ENCODE assay signal across 29 cellular contexts in genomic region chr18:32805354-32805753, GRCh38.
"Had no signal": no experiment of that assay in that cellular context is flagged by ENCODE, and none has a peak within 500 bp of the region (broad histone marks: within the 10 kb centered on the region; RNA-seq: fewer than 3 reads in every experiment).

No MANE protein-coding gene starts in this region.

- FAIRE-seq: urothelium cell line had no signal

- DNase-seq: stimulated activated CD4-positive, alpha-beta T cell treated with anti-CD3 and anti-CD28 coated beads, Interleukin-2, amount 100 ng/mL, for 48 hours; stimulated activated CD4-positive, alpha-beta T cell treated with anti-CD3 and anti-CD28 coated beads, Interleukin-4, amount 100 ng/mL, for 1 hour; stimulated activated CD4-positive, alpha-beta T cell treated with anti-CD3 and anti-CD28 coated beads, Interleukin-4, amount 100 ng/mL, for 24 hours; stimulated activated CD4-positive, alpha-beta T cell treated with anti-CD3 and anti-CD28 coated beads, Interleukin-4, amount 100 ng/mL, for 4 hours; stimulated activated CD8-positive, alpha-beta memory T cell treated with anti-CD3 and anti-CD28 coated beads, Interleukin-4, amount 100 ng/mL, for 48 hours; stimulated activated naive B cell treated with anti-CD40 and anti-IgM and Interleukin-4, amounts not matched to agents 10 μg/mL and 1 μg/mL and 100 μg/mL, for 72 hours; stimulated activated naive CD4-positive, alpha-beta T cell; stimulated activated naive CD4-positive, alpha-beta T cell treated with Interleukin-2 at 50 U/mL for 16 hours; stimulated activated naive CD8-positive, alpha-beta T cell treated with anti-CD3 and anti-CD28 coated beads, Interleukin-15, amount 100 ng/mL, for 72 hours; stimulated activated naive CD8-positive, alpha-beta T cell treated with anti-CD3 and anti-CD28 coated beads, Interleukin-15, Interleukin-2, amounts not matched to agents 100 U/mL and 50 U/mL, for 24 hours; stomach; substantia nigra; testis; thyroid gland; tibial artery; transverse colon; trophoblast cell; upper lobe of left lung; upper lobe of right lung; uterus had no signal

- H3K36me3 Mint-ChIP-seq: stimulated activated effector memory CD8-positive, alpha-beta T cell treated with anti-CD3 and anti-CD28 coated beads, Interleukin-12 subunit alpha, Interleukin-12 subunit beta, amount 100 ng/mL, for 72 hours; stimulated activated memory B cell treated with anti-CD40 and anti-IgM and Interleukin-4, amounts not matched to agents 10 μg/mL and 1 μg/mL and 100 μg/mL, for 72 hours; type B pancreatic cell had no signal

- H3K9me3 Mint-ChIP-seq: stimulated activated memory B cell treated with anti-CD40 and anti-IgM and Interleukin-4, amounts not matched to agents 10 μg/mL and 1 μg/mL and 100 μg/mL, for 72 hours; stimulated activated naive B cell treated with anti-CD40 and anti-IgM and Interleukin-4, amounts not matched to agents 10 μg/mL and 1 μg/mL and 100 μg/mL, for 72 hours; stimulated activated naive CD8-positive, alpha-beta T cell treated with anti-CD3 and anti-CD28 coated beads, Interleukin-15, amount 100 ng/mL, for 72 hours; stimulated activated naive CD8-positive, alpha-beta T cell treated with anti-CD3 and anti-CD28 coated beads, Interleukin-15, Interleukin-2, amounts not matched to agents 100 ng/mL and 50 ng/mL, for 24 hours; type B pancreatic cell had no signal

- H3K4me3 ChIP-seq: stomach, suprapubic skin, testis, thoracic aorta, thyroid gland, tibial artery, tibial nerve, transverse colon, upper lobe of left lung, upper lobe of right lung, uterus, vagina had no signal

- H3K27ac Mint-ChIP-seq: stimulated activated effector memory CD8-positive, alpha-beta T cell treated with anti-CD3 and anti-CD28 coated beads, Interleukin-12 subunit alpha, Interleukin-12 subunit beta, amount 100 ng/mL, for 72 hours; stimulated activated naive B cell treated with anti-CD40 and anti-IgM and Interleukin-4, amounts not matched to agents 10 μg/mL and 1 μg/mL and 100 μg/mL, for 72 hours; stimulated activated naive CD8-positive, alpha-beta T cell treated with anti-CD3 and anti-CD28 coated beads, Interleukin-15, amount 100 ng/mL, for 72 hours; stimulated activated naive CD8-positive, alpha-beta T cell treated with anti-CD3 and anti-CD28 coated beads, Interleukin-15, Interleukin-2, amounts not matched to agents 100 ng/mL and 50 ng/mL, for 24 hours; type B pancreatic cell had no signal

- H3K27ac ChIP-seq: stomach, suprapubic skin, testis, thoracic aorta, tibial artery, tibial nerve, transverse colon, upper lobe of left lung, upper lobe of right lung, uterus, vagina had no signal

- H3K27me3 ChIP-seq: stomach, suprapubic skin, testis, thyroid gland, tibial artery, tibial nerve, transverse colon, upper lobe of left lung, upper lobe of right lung, uterus, vagina had no signal

- H3K9me3 ChIP-seq: stomach, suprapubic skin, testis, thoracic aorta, thyroid gland, tibial artery, tibial nerve, transverse colon, upper lobe of left lung, upper lobe of right lung, uterus, vagina had no signal

- ATAC-seq: stimulated activated effector memory CD8-positive, alpha-beta T cell treated with anti-CD3 and anti-CD28 coated beads, Interleukin-12 subunit alpha, Interleukin-12 subunit beta, amount 100 ng/mL, for 72 hours; stimulated activated memory B cell treated with anti-CD40 and anti-IgM and Interleukin-4, amounts not matched to agents 10 μg/mL and 1 μg/mL and 100 μg/mL, for 72 hours; stimulated activated naive B cell treated with anti-CD40 and anti-IgM and Interleukin-4, amounts not matched to agents 10 μg/mL and 1 μg/mL and 100 μg/mL, for 72 hours; stimulated activated naive CD8-positive, alpha-beta T cell treated with anti-CD3 and anti-CD28 coated beads, Interleukin-15, amount 100 ng/mL, for 72 hours; stimulated activated naive CD8-positive, alpha-beta T cell treated with anti-CD3 and anti-CD28 coated beads, Interleukin-15, Interleukin-2, amounts not matched to agents 100 U/mL and 50 U/mL, for 24 hours; upper lobe of right lung had no signal

- H3K27me3 Mint-ChIP-seq: stimulated activated memory B cell treated with anti-CD40 and anti-IgM and Interleukin-4, amounts not matched to agents 10 μg/mL and 1 μg/mL and 100 μg/mL, for 72 hours; stimulated activated naive B cell treated with anti-CD40 and anti-IgM and Interleukin-4, amounts not matched to agents 10 μg/mL and 1 μg/mL and 100 μg/mL, for 72 hours; stimulated activated naive CD8-positive, alpha-beta T cell treated with anti-CD3 and anti-CD28 coated beads, Interleukin-15, amount 100 ng/mL, for 72 hours; stimulated activated naive CD8-positive, alpha-beta T cell treated with anti-CD3 and anti-CD28 coated beads, Interleukin-15, Interleukin-2, amounts not matched to agents 100 ng/mL and 50 ng/mL, for 24 hours had no signal

- H3K4me1 ChIP-seq: stomach, suprapubic skin, testis, tibial artery, tibial nerve, transverse colon, upper lobe of left lung, upper lobe of right lung, uterus, vagina had no signal

- H3K36me3 ChIP-seq: stomach, suprapubic skin, thoracic aorta, thyroid gland, tibial artery, tibial nerve, transverse colon, upper lobe of left lung, upper lobe of right lung, uterus, vagina had no signal

- H3K4me3 Mint-ChIP-seq: stimulated activated effector memory CD8-positive, alpha-beta T cell treated with anti-CD3 and anti-CD28 coated beads, Interleukin-12 subunit alpha, Interleukin-12 subunit beta, amount 100 ng/mL, for 72 hours; stimulated activated memory B cell treated with anti-CD40 and anti-IgM and Interleukin-4, amounts not matched to agents 10 μg/mL and 1 μg/mL and 100 μg/mL, for 72 hours; stimulated activated naive B cell treated with anti-CD40 and anti-IgM and Interleukin-4, amounts not matched to agents 10 μg/mL and 1 μg/mL and 100 μg/mL, for 72 hours; stimulated activated naive CD8-positive, alpha-beta T cell treated with anti-CD3 and anti-CD28 coated beads, Interleukin-15, amount 100 ng/mL, for 72 hours; stimulated activated naive CD8-positive, alpha-beta T cell treated with anti-CD3 and anti-CD28 coated beads, Interleukin-15, Interleukin-2, amounts not matched to agents 100 ng/mL and 50 ng/mL, for 24 hours; type B pancreatic cell had no signal

- H3K4me1 Mint-ChIP-seq: stimulated activated effector memory CD8-positive, alpha-beta T cell treated with anti-CD3 and anti-CD28 coated beads, Interleukin-12 subunit alpha, Interleukin-12 subunit beta, amount 100 ng/mL, for 72 hours; stimulated activated naive CD8-positive, alpha-beta T cell treated with anti-CD3 and anti-CD28 coated beads, Interleukin-15, amount 100 ng/mL, for 72 hours had no signal
